In the genomic region with DNA sequence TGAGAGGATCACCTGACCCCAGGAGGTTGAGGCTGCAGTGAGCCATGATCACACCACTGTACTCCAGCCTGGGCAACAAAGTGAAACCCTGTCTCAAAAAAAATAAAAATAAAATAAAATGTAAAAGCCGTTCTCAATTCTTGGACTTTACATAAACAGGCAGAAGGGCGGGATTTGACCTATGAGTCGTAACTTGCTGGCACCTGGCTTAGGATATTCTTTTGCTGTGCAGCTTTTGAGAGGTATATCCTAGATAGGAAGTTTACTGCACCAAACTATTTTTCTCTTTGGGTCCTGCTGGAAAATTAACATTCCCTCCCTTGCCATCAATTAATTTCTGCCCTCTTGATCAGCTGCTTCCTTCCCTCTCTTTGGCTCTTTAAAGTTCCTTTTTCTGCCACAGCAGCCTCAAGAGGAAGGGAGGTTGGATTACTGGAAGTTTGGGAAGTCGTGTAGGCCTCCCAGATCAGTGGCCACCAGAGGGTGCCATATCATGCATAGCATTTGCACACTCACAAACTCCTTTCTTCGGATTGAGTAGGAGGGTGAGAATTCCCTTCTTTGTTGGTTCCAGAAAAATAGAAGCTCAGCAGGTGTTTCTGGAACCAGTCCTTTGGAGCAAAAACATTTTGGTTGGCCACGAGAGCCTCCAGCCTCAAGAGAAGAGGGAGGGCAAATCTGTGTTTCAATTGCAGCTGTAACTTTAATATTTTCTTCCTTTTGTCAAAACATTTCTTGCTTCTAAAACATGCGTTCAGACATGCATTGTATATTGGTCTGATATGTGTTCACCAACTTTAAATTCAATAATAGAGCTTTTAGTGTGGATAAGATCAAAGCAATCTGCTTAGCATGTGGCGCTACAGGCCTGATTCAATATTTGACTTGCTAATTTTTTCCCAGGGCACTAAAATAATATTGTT, we compare ENCODE assay signal across 8 cellular contexts.
DNase-seq lines count a peak whose midpoint lies in the region; ATAC-seq and TF ChIP-seq lines count a peak whose summit lies in the region.

No MANE protein-coding gene starts in this region.

- DNase-seq in activated CD8-positive, alpha-beta memory T cell treated with anti-CD3 and anti-CD28 coated beads, Interleukin-2, amount 50 U/mL, for 4 hours, result peak; percentile 44
- DNase-seq in activated CD8-positive, alpha-beta memory T cell treated with anti-CD3 and anti-CD28 coated beads for 24 hours, result no peak
- DNase-seq in RWPE2 (ENCODE audit: low spot score), result no peak
- peak; percentile 79 to 86 for DNase-seq in cardiac fibroblast (ENCODE audit: low read depth in 2 of 2)
- DNase-seq in kidney epithelial cell (ENCODE audit: low read depth), result no peak
- peak; percentile 62 for DNase-seq in stromal cell of bone marrow (ENCODE audit: low read depth)

- H3K4me3 ChIP-seq in RWPE2 (ENCODE audit: severe bottlenecking), result no peak overlapping the region
- H3K4me3 ChIP-seq in cardiac fibroblast (replicated peaks in 1 of 2; ENCODE audit: low read depth in 2 of 2, low read length in 2 of 2), result no peak overlapping the region
- no peak overlapping the region for H3K4me3 ChIP-seq in kidney epithelial cell (ENCODE audit: low read depth, low read length)

- ATAC-seq in RWPE2 (ENCODE audit: low read depth) (peak; percentile 82), HG02852 (IDR thresholded peaks at IDR 0.05; ENCODE audit: unreplicated experiment) (no peak)

- H3K36me3 ChIP-seq in RWPE2 (ENCODE audit: low read depth) (no peaks in the 10 kb centered on the region; the same call in 1 of the 2 replicates), kidney epithelial cell (ENCODE audit: control insufficient read depth, insufficient read depth, low read length) (no peaks in the 10 kb centered on the region)

- H3K9me3 ChIP-seq in RWPE2 (ENCODE audit: severe bottlenecking), result no peaks in the 10 kb centered on the region

- peak; percentile 90 for TF ChIP-seq CTCF in LNCAP (IDR thresholded peaks at IDR 0.05)
- TF ChIP-seq CTCF in RWPE2 (IDR thresholded peaks at IDR 0.05; ENCODE audit: poor library complexity, severe bottlenecking), result peak; percentile 90
- peak; percentile 89 for TF ChIP-seq CTCF in cardiac fibroblast (IDR thresholded peaks at IDR 0.05; ENCODE audit: low read depth, low read length)
- peak; percentile 86 for TF ChIP-seq CTCF in kidney epithelial cell (IDR thresholded peaks at IDR 0.05; ENCODE audit: insufficient read depth, low read length, poor library complexity, severe bottlenecking)

- no peak overlapping the region for H3K27ac ChIP-seq in RWPE2 (ENCODE audit: poor library complexity, severe bottlenecking)

- no peaks in the 10 kb centered on the region for H3K27me3 ChIP-seq in RWPE2 (ENCODE audit: insufficient read depth, poor library complexity, severe bottlenecking)
- H3K27me3 ChIP-seq in kidney epithelial cell (ENCODE audit: control insufficient read depth, insufficient read depth, low read length), result no peaks in the 10 kb centered on the region

- H3K4me1 ChIP-seq in RWPE2 (ENCODE audit: insufficient read depth, poor library complexity, severe bottlenecking), result no peaks in the 10 kb centered on the region

Comparison
In these comparisons a context has a peak if more than half of its experiments do, and no peak if none do; other contexts are left out.
1. DNase-seq: peak in activated CD8-positive, alpha-beta memory T cell treated with anti-CD3 and anti-CD28 coated beads, Interleukin-2, amount 50 U/mL, for 4 hours (single experiment), cardiac fibroblast (2 of 2) and stromal cell of bone marrow (single experiment); none in activated CD8-positive, alpha-beta memory T cell treated with anti-CD3 and anti-CD28 coated beads for 24 hours (single experiment), RWPE2 (single experiment) and kidney epithelial cell (single experiment).
2. Peak in every context shown above with its lines, with median percentiles within 50 percentile points of each other: CTCF ChIP-seq.